In the genomic region with DNA sequence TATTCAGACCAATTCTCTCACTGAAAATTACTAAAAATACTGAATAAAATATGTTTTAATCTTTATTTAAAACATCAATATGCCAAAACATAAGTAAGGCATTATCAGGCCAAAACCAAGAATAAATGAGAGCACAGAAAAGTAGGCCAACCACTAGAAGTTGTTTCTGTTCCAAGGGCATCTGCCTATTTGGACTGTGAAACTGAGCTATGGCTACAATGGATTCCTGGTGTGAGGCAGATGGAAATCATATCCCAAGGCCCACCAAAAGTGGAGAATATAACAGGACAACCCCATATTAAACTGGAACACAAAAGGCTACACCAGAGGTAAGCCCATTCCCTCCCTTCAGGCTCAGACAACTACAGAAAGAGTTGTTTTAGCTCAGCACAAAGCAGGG, we compare ENCODE assay signal across 8 cellular contexts.
"Had no signal": no experiment of that assay in that cellular context is flagged by ENCODE, and none has a peak within 500 bp of the region (broad histone marks: within the 10 kb centered on the region; RNA-seq: fewer than 3 reads in every experiment).

No MANE protein-coding gene starts in this region.

- H3K4me3 ChIP-seq: GM23248, HAP-1, K562 had no signal

- DNase-seq: GM23248, GOT3, H7, HFFc6, KG1 had no signal

- H3K4me1 ChIP-seq: HAP-1 had no signal

- H3K27ac ChIP-seq: GM23248 had no signal

- H3K36me3 ChIP-seq: HAP-1 had no signal

- FAIRE-seq: HTR-8/SVneo, K562 had no signal
